Comparison of ENCODE assay signal across 19 cellular contexts in the genomic region with DNA sequence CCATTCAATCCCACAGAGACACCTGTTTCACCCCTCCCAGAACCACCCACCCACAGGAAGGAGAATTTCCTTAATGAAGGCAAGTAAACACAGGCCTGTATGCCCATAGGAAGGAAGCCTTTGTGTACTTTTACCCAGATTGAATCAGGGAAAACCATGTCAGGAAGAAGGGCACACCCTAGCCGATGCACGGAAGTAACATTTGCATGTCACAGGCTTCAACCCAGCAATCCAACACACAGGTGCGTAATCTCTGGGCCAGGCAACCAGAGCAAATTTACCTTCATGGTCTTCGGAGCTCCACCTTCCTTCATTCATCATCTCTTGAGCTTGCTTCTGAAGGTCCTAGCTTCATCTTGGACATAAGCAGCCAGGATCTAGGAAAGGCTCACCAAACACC.
A peak's percentile ranks its signal among the peaks of the same experiment; 100 is the strongest.
DNase-seq lines count a peak whose midpoint lies in the region; ATAC-seq and TF ChIP-seq lines count a peak whose summit lies in the region.
"Had no signal": no experiment of that assay in that cellular context is flagged by ENCODE, and none has a peak within 500 bp of the region (broad histone marks: within the 10 kb centered on the region; RNA-seq: fewer than 3 reads in every experiment).

No MANE protein-coding gene starts in this region.

- H3K4me2 ChIP-seq in PC-9: peak overlapping the region; percentile 13; the same call in 1 of the 2 replicates

- H3K9me3 ChIP-seq in PC-9 (ENCODE audit: insufficient read depth, low read depth): no peaks in the 10 kb centered on the region
- no peaks in the 10 kb centered on the region for H3K9me3 ChIP-seq in stomach
- H3K9me3 ChIP-seq: left ventricle myocardium inferior, testis had no signal

- H4K20me1 ChIP-seq in PC-9 (ENCODE audit: insufficient read depth): no peaks in the 10 kb centered on the region

- ATAC-seq in HG03097 (IDR thresholded peaks at IDR 0.05; ENCODE audit: low FRiP score, unreplicated experiment) (no peak), GM18868 (IDR thresholded peaks at IDR 0.05; ENCODE audit: unreplicated experiment) (no peak)
- ATAC-seq: activated T-helper 17 cell treated with anti-CD3 and anti-CD28 coated beads, Interleukin-2, amount 50 U/mL, for 72 hours; effector memory CD8-positive, alpha-beta T cell; sciatic nerve had no signal

- 44 to 60% (median 45%) methylated on average over 4 of the region's 4 CpGs for WGBS in stomach, 5 donors

- no peak for TF ChIP-seq CTCF in PC-9 (conservative IDR thresholded peaks at IDR 0.05)
- TF ChIP-seq CTCF in stomach (IDR thresholded peaks at IDR 0.05): no peak

- CTCF ChIA-PET in PC-9 (lab: Charles Lee): no interaction called here

- H3K27me3 ChIP-seq in PC-9 (ENCODE audit: insufficient read depth, low read depth): no peaks in the 10 kb centered on the region
- no peaks in the 10 kb centered on the region for H3K27me3 ChIP-seq in stomach
- H3K27me3 ChIP-seq: testis had no signal

- H3K79me2 ChIP-seq in PC-9 (ENCODE audit: low read depth): peaks cover 7% of the 10 kb centered on the region; the same call in 1 of the 2 replicates

- H2AFZ ChIP-seq in PC-9: no peak overlapping the region

- peaks cover 52% of the 10 kb centered on the region for H3K4me1 ChIP-seq in PC-9 (replicated peaks; ENCODE audit: insufficient read depth)
- H3K4me1 ChIP-seq in stomach: peaks cover 0 to 22% (median 16%) of the 10 kb centered on the region in 4 donors
- H3K4me1 ChIP-seq: testis had no signal

- no peak overlapping the region for H3K4me3 ChIP-seq in PC-9
- no peak overlapping the region for H3K4me3 ChIP-seq in stomach
- H3K4me3 ChIP-seq: left ventricle myocardium inferior, testis had no signal

- no peak for TF ChIP-seq POLR2A in stomach (IDR thresholded peaks at IDR 0.05)

- DNase-seq in NCI-H2196 treated with DMSO at 0.1 percent for 48 hours (lab: John Stamatoyannopoulos, UW; ENCODE audit: unreplicated experiment) (peak; percentile 21), NCI-H2196 (lab: John Stamatoyannopoulos, UW; ENCODE audit: unreplicated experiment) (no peak), NCI-H2029 treated with DMSO at 0.1 percent for 48 hours (lab: John Stamatoyannopoulos, UW) (peak; percentile 72), PC-9 (no peak), stomach (peak; percentile 53)
- DNase-seq in activated CD4-positive, CD25-positive, alpha-beta regulatory T cell (lab: John Stamatoyannopoulos, UW): no peak
- DNase-seq: activated CD4-positive, alpha-beta T cell treated with anti-CD3 and anti-CD28 coated beads, Interleukin-2, amount 10 ng/mL, durations not matched to agents 24 days and 14 days; activated naive CD8-positive, alpha-beta T cell treated with anti-CD3 and anti-CD28 coated beads for 36 hours; effector memory CD8-positive, alpha-beta T cell; GDM1; glutamatergic neuron; left ventricle myocardium inferior; midbrain; SW 1271; testis had no signal

- H3F3A ChIP-seq in PC-9 (ENCODE audit: insufficient read depth, low read depth): peaks cover 15% of the 10 kb centered on the region; the same call in 1 of the 2 replicates

- no peaks in the 10 kb centered on the region for H3K9me2 ChIP-seq in PC-9 (ENCODE audit: insufficient read depth)

- no peak for TF ChIP-seq EP300 in stomach (IDR thresholded peaks at IDR 0.05)

- H3K27ac ChIP-seq in PC-9 (no peak overlapping the region), stomach (peak overlapping the region in 4 of 5 donors; percentile 38 to 72 (median 57))
- H3K27ac ChIP-seq: left ventricle myocardium inferior, testis had no signal

- H3K36me3 ChIP-seq in PC-9 (ENCODE audit: low read depth) (no peaks in the 10 kb centered on the region), stomach (no peaks in the 10 kb centered on the region)
- H3K36me3 ChIP-seq: left ventricle myocardium inferior had no signal

- BruUV-seq in PC-9 (replicated peaks; lab: Mats Ljungman, UMichigan): no TSS peak

- POLR2A ChIA-PET in PC-9 (lab: Charles Lee; ENCODE audit: unreplicated experiment): no interaction called here

- intact Hi-C loops in PC-9 (cut with micrococcal nuclease; ENCODE audit: unreplicated experiment) (loop anchor here (5.0 kb wide), 1 partner anchor 129 kb away; no protein-coding TSS in a partner anchor), stomach (cut with DNase I; ENCODE audit: low total_unique reads) (no loop called here)

Comparison
In these comparisons a context has a peak if more than half of its experiments do, and no peak if none do; other contexts are left out.
1. DNase-seq: peak in NCI-H2196 treated with DMSO at 0.1 percent for 48 hours (single experiment), NCI-H2029 treated with DMSO at 0.1 percent for 48 hours (single experiment) and stomach (single experiment); none in NCI-H2196 (single experiment), PC-9 (0 of 2) and activated CD4-positive, CD25-positive, alpha-beta regulatory T cell (0 of 4).